8 cellular contexts compared by ENCODE assay signal in the genomic region with DNA sequence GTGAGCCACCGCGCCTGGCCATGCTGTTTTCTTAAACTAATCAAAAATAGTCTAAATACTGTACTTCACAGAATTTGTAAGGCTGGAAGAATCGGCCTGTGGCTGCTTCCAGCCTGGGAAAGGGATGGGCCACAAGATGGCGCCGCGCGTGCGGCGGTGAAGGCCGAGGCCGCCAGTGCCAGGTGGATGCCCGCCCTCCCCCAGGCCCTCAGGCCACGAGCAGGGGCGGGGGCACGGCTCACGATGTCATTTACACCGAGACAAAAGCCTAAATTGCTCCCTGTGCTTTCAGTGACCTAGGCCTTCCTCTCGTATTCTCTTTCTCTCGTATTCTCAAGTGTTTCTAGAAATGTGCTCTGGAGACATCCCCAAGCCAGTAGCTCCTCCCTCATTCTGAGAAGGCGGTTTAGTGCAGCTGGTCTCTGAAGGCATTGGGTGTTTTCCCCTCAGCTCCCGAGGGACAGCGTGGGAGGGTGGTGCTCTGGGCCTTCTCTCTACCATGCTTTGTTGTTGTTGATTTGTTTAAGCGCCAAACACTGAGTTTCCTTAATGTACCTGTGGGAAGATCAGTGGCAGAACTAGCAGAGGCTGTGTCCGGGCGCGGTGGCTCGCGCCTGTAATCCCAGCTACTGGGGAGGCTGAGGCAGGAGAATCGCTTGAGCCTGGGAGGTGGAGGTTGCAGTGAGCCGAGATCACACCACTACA.
DNase-seq lines count a peak whose midpoint lies in the region; ATAC-seq and TF ChIP-seq lines count a peak whose summit lies in the region.

No MANE protein-coding gene starts in this region.

- H3K27me3 Mint-ChIP-seq in CD4-positive, alpha-beta T cell, result no peaks in the 10 kb centered on the region
- H3K27me3 Mint-ChIP-seq in effector memory CD8-positive, alpha-beta T cell, result no peaks in the 10 kb centered on the region
- H3K27me3 Mint-ChIP-seq in mesothelial cell of epicardium (ENCODE audit: low read depth), result no peaks in the 10 kb centered on the region

- intact Hi-C loops in CD4-positive, alpha-beta T cell (cut with DNase I, micrococcal nuclease), result loop anchor here (1.0 to 5.0 kb wide), 8 partner anchors 88 to 838 kb away; a partner anchor contains a TSS

- peak overlapping the region; percentile 71 for H3K4me3 Mint-ChIP-seq in CD4-positive, alpha-beta T cell
- peak overlapping the region; percentile 63 to 81 for H3K4me3 Mint-ChIP-seq in effector memory CD8-positive, alpha-beta T cell
- peak overlapping the region; percentile 65 for H3K4me3 Mint-ChIP-seq in mesothelial cell of epicardium

- no peaks in the 10 kb centered on the region for H3K27me3 ChIP-seq in CD4-positive, alpha-beta T cell (ENCODE audit: control insufficient read depth, insufficient read depth, low read length)

- ATAC-seq in CD4-positive, alpha-beta T cell (ENCODE audit: poor library complexity), result peak; percentile 82
- peak; percentile 91 for ATAC-seq in GM19397 (IDR thresholded peaks at IDR 0.05; ENCODE audit: unreplicated experiment)
- ATAC-seq in HG03521 (IDR thresholded peaks at IDR 0.05; ENCODE audit: unreplicated experiment), result peak; percentile 86
- peak; percentile 34 for ATAC-seq in effector memory CD8-positive, alpha-beta T cell (replicated peaks)

- no peaks in the 10 kb centered on the region for H3K9me3 ChIP-seq in CD4-positive, alpha-beta T cell (ENCODE audit: control insufficient read depth, low read length)

- H3K9me3 Mint-ChIP-seq in CD4-positive, alpha-beta T cell, result no peaks in the 10 kb centered on the region
- H3K9me3 Mint-ChIP-seq in effector memory CD8-positive, alpha-beta T cell, result no peaks in the 10 kb centered on the region
- no peaks in the 10 kb centered on the region for H3K9me3 Mint-ChIP-seq in mesothelial cell of epicardium

- DNase-seq in CD4-positive, alpha-beta T cell, result peak; percentile 49 to 75 (median 64)
- DNase-seq in NCI-H748 treated with DMSO at 0.1 percent for 48 hours (lab: John Stamatoyannopoulos, UW) (peak; percentile 71), mesothelial cell of epicardium (ENCODE audit: low spot score in 2 of 2, unreplicated experiment in 2 of 2) (peak; percentile 58 to 79)
- peak; percentile 32 to 41 for DNase-seq in activated CD8-positive, alpha-beta memory T cell treated with anti-CD3 and anti-CD28 coated beads for 4 hours (ENCODE audit: low read depth in 2 of 2)
- DNase-seq in effector memory CD8-positive, alpha-beta T cell, result peak; percentile 46 to 52 (median 48)
- peak; percentile 34 to 35 for DNase-seq in stimulated activated CD8-positive, alpha-beta memory T cell treated with anti-CD3 and anti-CD28 coated beads, Interleukin-15, amount 100 ng/mL, for 4 hours (ENCODE audit: low read depth in 2 of 2)

- no peaks in the 10 kb centered on the region for H3K36me3 Mint-ChIP-seq in CD4-positive, alpha-beta T cell (ENCODE audit: low read depth)
- peaks cover 9% of the 10 kb centered on the region for H3K36me3 Mint-ChIP-seq in effector memory CD8-positive, alpha-beta T cell (ENCODE audit: insufficient read depth)
- H3K36me3 Mint-ChIP-seq in mesothelial cell of epicardium, result peaks cover 3% of the 10 kb centered on the region

- H3K27ac Mint-ChIP-seq in CD4-positive, alpha-beta T cell, result peak overlapping the region; percentile 39
- peak overlapping the region; percentile 44 to 66 for H3K27ac Mint-ChIP-seq in effector memory CD8-positive, alpha-beta T cell
- H3K27ac Mint-ChIP-seq in mesothelial cell of epicardium, result peak overlapping the region; percentile 47

- peaks cover 14% of the 10 kb centered on the region for H3K4me1 Mint-ChIP-seq in CD4-positive, alpha-beta T cell (ENCODE audit: low read depth)
- H3K4me1 Mint-ChIP-seq in effector memory CD8-positive, alpha-beta T cell (ENCODE audit: low read depth in 2 of 2), result peaks cover 12 to 17% of the 10 kb centered on the region in 2 donors
- H3K4me1 Mint-ChIP-seq in mesothelial cell of epicardium, result peaks cover 6% of the 10 kb centered on the region

- H3K27ac ChIP-seq in CD4-positive, alpha-beta T cell (ENCODE audit: low read depth, low read length), result no peak overlapping the region

- POLR2A ChIA-PET in CD4-positive, alpha-beta T cell (lab: Charles Lee), result interaction anchor here (1.0 to 1.6 kb wide), 3 partner anchors 84 to 392 kb away, joined by 3 to 11 read pairs (median 4); a partner anchor contains a TSS

- CTCF ChIA-PET in CD4-positive, alpha-beta T cell (lab: Charles Lee), result interaction anchor here (0.6 to 5.2 kb wide), 11 partner anchors 9 to 447 kb away, joined by 3 to 41 read pairs (median 4); no protein-coding TSS in a partner anchor

- peak; percentile 93 for TF ChIP-seq CTCF in CD4-positive, alpha-beta T cell (IDR thresholded peaks at IDR 0.05)
- peak; percentile 51 for TF ChIP-seq CTCF in mesothelial cell of epicardium (IDR thresholded peaks at IDR 0.05; ENCODE audit: unreplicated experiment)

Comparison
In these comparisons a context has a peak if more than half of its experiments do, and no peak if none do; other contexts are left out.
1. ATAC-seq: peak in every context shown above with its lines; median percentile 91 in GM19397; 86 in HG03521; 82 in CD4-positive, alpha-beta T cell; 34 in effector memory CD8-positive, alpha-beta T cell.